ENCODE assay signal across 9 cellular contexts in genomic region chr1:201850053-201850397, GRCh38. TPM values are rescaled to one million over a fixed set of nuclear protein-coding genes. Genes with fewer than 3 reads are reported as not detected.
DNase-seq lines count a peak whose midpoint lies in the region; ATAC-seq and TF ChIP-seq lines count a peak whose summit lies in the region.
"Had no signal": no experiment of that assay in that cellular context is flagged by ENCODE, and none has a peak within 500 bp of the region (broad histone marks: within the 10 kb centered on the region; RNA-seq: fewer than 3 reads in every experiment).

No MANE protein-coding gene starts in this region.

- TF ChIP-seq CTCF in RWPE1 (conservative IDR thresholded peaks at IDR 0.05; ENCODE audit: low read depth) (no peak), fibroblast of lung (conservative IDR thresholded peaks at IDR 0.05 in 1 of 2, IDR thresholded peaks at IDR 0.05 in 1 of 2; ENCODE audit: low read depth in 1 of 2, low read length in 2 of 2) (no peak), osteoblast (IDR thresholded peaks at IDR 0.05; ENCODE audit: extremely low read depth, low read depth, low read length) (no peak)

- H3K9ac ChIP-seq in fibroblast of lung (ENCODE audit: insufficient read depth, low read length): no peak overlapping the region

- H3K4me2 ChIP-seq in fibroblast of lung (ENCODE audit: extremely low read depth, insufficient read depth, low read length) (peak overlapping the region; percentile 1), osteoblast (ENCODE audit: insufficient read depth, low read length) (peak overlapping the region; percentile 44)

- ATAC-seq in HG03457 (IDR thresholded peaks at IDR 0.05; ENCODE audit: unreplicated experiment) (no peak), HG02798 (IDR thresholded peaks at IDR 0.05; ENCODE audit: poor library complexity, unreplicated experiment) (no peak)

- H2AFZ ChIP-seq in fibroblast of lung (ENCODE audit: low read length) (no peak overlapping the region), osteoblast (ENCODE audit: low read length) (no peak overlapping the region)

- DNase-seq in COLO829 (ENCODE audit: low spot score): peak; percentile 16
- DNase-seq in RWPE1 (ENCODE audit: low spot score): peak; percentile 51
- DNase-seq in fibroblast of lung (ENCODE audit: low read depth in 2 of 2): peak; percentile 76 to 97
- no peak for DNase-seq in osteoblast (ENCODE audit: insufficient read length, low spot score, missing footprints)
- no peak for DNase-seq in NCI-H2171 (lab: John Stamatoyannopoulos, UW)
- DNase-seq in activated CD4-positive, alpha-beta T cell treated with anti-CD3 and anti-CD28 coated beads, Interleukin-2, amount 50 U/mL, for 1 hour: no peak
- DNase-seq: T-helper 2 cell had no signal

- H3K79me2 ChIP-seq in fibroblast of lung (ENCODE audit: control insufficient read depth, insufficient read depth, low read length) (peaks cover 22% of the 10 kb centered on the region), osteoblast (ENCODE audit: insufficient read depth, low read length) (peaks cover 37% of the 10 kb centered on the region)

- H4K20me1 ChIP-seq in fibroblast of lung (ENCODE audit: control insufficient read depth, extremely low read depth, insufficient read depth, low read length) (no peaks in the 10 kb centered on the region), osteoblast (ENCODE audit: insufficient read depth, low read length) (peaks cover 3% of the 10 kb centered on the region)

- H3K4me1 ChIP-seq in fibroblast of lung (ENCODE audit: control insufficient read depth, extremely low read depth, insufficient read depth, low read length) (peaks cover 14% of the 10 kb centered on the region), osteoblast (ENCODE audit: insufficient read depth, low read length) (peaks cover 30% of the 10 kb centered on the region)

- H3K27me3 ChIP-seq in fibroblast of lung (ENCODE audit: control insufficient read depth, insufficient read depth, low read length) (no peaks in the 10 kb centered on the region), osteoblast (ENCODE audit: insufficient read depth, low read length) (no peaks in the 10 kb centered on the region)

- peaks cover 8% of the 10 kb centered on the region for H3K36me3 ChIP-seq in fibroblast of lung (ENCODE audit: control insufficient read depth, insufficient read depth, low read length)
- H3K36me3 ChIP-seq in osteoblast (ENCODE audit: insufficient read depth, low read length): peaks cover 57% of the 10 kb centered on the region

- POLR2A ChIA-PET in RWPE1 (lab: Yijun Ruan, JAX; ENCODE audit: low non-redundant PET): interaction anchor here (0.6 kb wide), 1 partner anchor 8 kb away, joined by 4 read pairs; no protein-coding TSS in a partner anchor

- no peak overlapping the region for H3K27ac ChIP-seq in RWPE1
- peak overlapping the region; percentile 31 for H3K27ac ChIP-seq in fibroblast of lung (ENCODE audit: insufficient read depth, low read length)
- peak overlapping the region; percentile 78 for H3K27ac ChIP-seq in osteoblast (ENCODE audit: low read depth, low read length)

- H3K9me3 ChIP-seq in fibroblast of lung (ENCODE audit: control insufficient read depth, insufficient read depth, low read depth, low read length): no peaks in the 10 kb centered on the region
- no peaks in the 10 kb centered on the region for H3K9me3 ChIP-seq in osteoblast (ENCODE audit: low read depth, low read length)

- CTCF ChIA-PET in RWPE1 (lab: Yijun Ruan, JAX): interaction anchor here (0.5 to 1.3 kb wide), 4 partner anchors 75 to 284 kb away, joined by 3 to 4 read pairs (median 4); no protein-coding TSS in a partner anchor

- H3K4me3 ChIP-seq in fibroblast of lung (replicated peaks in 1 of 4; ENCODE audit: control extremely low read depth in 1 of 4, insufficient read depth in 1 of 4, low read depth in 3 of 4, low read length in 4 of 4) (no peak overlapping the region), osteoblast (ENCODE audit: insufficient read depth, low read length) (no peak overlapping the region)

RNA-seq across cellular contexts. Expression of gene IPO9, which starts 21.1 kb away (rescaled TPM):
- total RNA-seq in fibroblast of lung (19.0 and 28.4 TPM in 2 replicates), osteoblast (26.1 and 26.8 TPM in 2 replicates)
- 29.2 and 44.5 TPM in 2 replicates for polyA plus RNA-seq in fibroblast of lung
- 31.8 and 46.4 TPM in 2 replicates for polyA plus RNA-seq in fibroblast of lung (2012)
- polyA minus RNA-seq in fibroblast of lung (ENCODE audit: low replicate concordance): 54.0 and 56.7 TPM in 2 replicates

RNA-seq across cellular contexts. Expression of gene SHISA4, which starts 38.7 kb away (rescaled TPM):
- total RNA-seq in fibroblast of lung: 15.4 and 27.1 TPM in 2 replicates
- 19.0 and 19.2 TPM in 2 replicates for polyA plus RNA-seq in fibroblast of lung
- 33.9 and 36.0 TPM in 2 replicates for polyA plus RNA-seq in fibroblast of lung (2012)
- polyA minus RNA-seq in fibroblast of lung (ENCODE audit: low replicate concordance): 85.3 and 92.1 TPM in 2 replicates
- total RNA-seq in osteoblast: 25.3 and 27.1 TPM in 2 replicates

Comparison
In these comparisons a context has a peak if more than half of its experiments do, and no peak if none do; other contexts are left out.
1. DNase-seq: peak in COLO829 (single experiment), RWPE1 (single experiment) and fibroblast of lung (2 of 2); none in osteoblast (single experiment), NCI-H2171 (single experiment) and activated CD4-positive, alpha-beta T cell treated with anti-CD3 and anti-CD28 coated beads, Interleukin-2, amount 50 U/mL, for 1 hour (single experiment).